ENCODE assay signal across 24 cellular contexts in genomic region chr1:222104661-222105392, GRCh38.
DNase-seq lines count a peak whose midpoint lies in the region; ATAC-seq and TF ChIP-seq lines count a peak whose summit lies in the region.
"Had no signal": no experiment of that assay in that cellular context is flagged by ENCODE, and none has a peak within 500 bp of the region (broad histone marks: within the 10 kb centered on the region; RNA-seq: fewer than 3 reads in every experiment).

No MANE protein-coding gene starts in this region.

- H3K9me3 Mint-ChIP-seq in brain: no peaks in the 10 kb centered on the region
- H3K9me3 Mint-ChIP-seq: activated naive CD4-positive, alpha-beta T cell treated with anti-CD3 and anti-CD28 coated beads, Interleukin-2, amount 10 ng/mL, durations not matched to agents 7 days and 5 days; activated T-cell treated with anti-CD3 and anti-CD28 coated beads, Interleukin-2, amount 50 U/mL, for 24 hours; CD4-positive, alpha-beta T cell; central memory CD8-positive, alpha-beta T cell; nephron; stimulated activated naive CD8-positive, alpha-beta T cell treated with anti-CD3 and anti-CD28 coated beads, Interleukin-15, amount 100 ng/mL, for 72 hours had no signal

- H3K9me2 ChIP-seq in neural cell (ENCODE audit: insufficient read depth, low read length): no peaks in the 10 kb centered on the region

- no peak for TF ChIP-seq RAD21 in neural cell (conservative IDR thresholded peaks at IDR 0.05)

- H3K9ac ChIP-seq in neural cell (ENCODE audit: low read length): no peak overlapping the region

- no peak overlapping the region for H3K27ac ChIP-seq in neural cell (ENCODE audit: low read length)
- H3K27ac ChIP-seq in caudate nucleus (ENCODE audit: low read depth, low read length): no peak overlapping the region
- H3K27ac ChIP-seq: spleen, tibial nerve had no signal

- peak overlapping the region in 3 of 5 experiments; percentile 19 to 80 (median 67) for H3K27ac Mint-ChIP-seq in brain
- H3K27ac Mint-ChIP-seq: activated naive CD4-positive, alpha-beta T cell treated with anti-CD3 and anti-CD28 coated beads, Interleukin-2, amount 10 ng/mL, durations not matched to agents 7 days and 5 days; activated T-cell treated with anti-CD3 and anti-CD28 coated beads, Interleukin-2, amount 50 U/mL, for 24 hours; CD4-positive, alpha-beta T cell had no signal

- H3K36me3 Mint-ChIP-seq in brain: no peaks in the 10 kb centered on the region
- H3K36me3 Mint-ChIP-seq: activated naive CD4-positive, alpha-beta T cell treated with anti-CD3 and anti-CD28 coated beads, Interleukin-2, amount 10 ng/mL, durations not matched to agents 7 days and 5 days had no signal

- no peak for TF ChIP-seq EP300 in neural cell (conservative IDR thresholded peaks at IDR 0.05; ENCODE audit: poor library complexity, severe bottlenecking)

- no peaks in the 10 kb centered on the region for H3F3A ChIP-seq in neural cell (ENCODE audit: insufficient read depth, low read length, poor library complexity, severe bottlenecking)

- H4K20me1 ChIP-seq in neural cell (ENCODE audit: insufficient read depth): no peaks in the 10 kb centered on the region

- peaks cover 49% of the 10 kb centered on the region for H3K4me1 Mint-ChIP-seq in brain
- H3K4me1 Mint-ChIP-seq: activated naive CD4-positive, alpha-beta T cell treated with anti-CD3 and anti-CD28 coated beads, Interleukin-2, amount 10 ng/mL, durations not matched to agents 7 days and 5 days; central memory CD8-positive, alpha-beta T cell; stimulated activated naive CD8-positive, alpha-beta T cell treated with anti-CD3 and anti-CD28 coated beads, Interleukin-15, amount 100 ng/mL, for 72 hours had no signal

- ATAC-seq in HG03432 (IDR thresholded peaks at IDR 0.05; ENCODE audit: unreplicated experiment): peak; percentile 27
- ATAC-seq: stimulated activated naive CD8-positive, alpha-beta T cell treated with anti-CD3 and anti-CD28 coated beads, Interleukin-15, amount 100 ng/mL, for 72 hours had no signal

- no peaks in the 10 kb centered on the region for H3K9me3 ChIP-seq in neural cell (ENCODE audit: low read length)
- H3K9me3 ChIP-seq: esophagus squamous epithelium, HAP-1, spleen, tibial nerve had no signal

- no peaks in the 10 kb centered on the region for H3K36me3 ChIP-seq in neural cell (ENCODE audit: insufficient read depth, low read length)
- H3K36me3 ChIP-seq: esophagus squamous epithelium, HAP-1, spleen, tibial nerve had no signal

- H3K79me2 ChIP-seq in neural cell (replicated peaks; ENCODE audit: insufficient read depth, low read length): no peaks in the 10 kb centered on the region

- no peak overlapping the region for H3K4me3 ChIP-seq in neural cell (ENCODE audit: low read length)
- H3K4me3 ChIP-seq: esophagus squamous epithelium, HAP-1, spleen, tibial nerve had no signal

- no peak overlapping the region for H3K4me2 ChIP-seq in neural cell (ENCODE audit: low read length)

- DNase-seq in ELF-1 (ENCODE audit: low read depth, low spot score): peak; percentile 33
- DNase-seq in caudate nucleus (lab: John Stamatoyannopoulos, UW): no peak
- no peak for DNase-seq in activated gamma-delta T cell (lab: John Stamatoyannopoulos, UW)
- DNase-seq in NCI-H446 (lab: John Stamatoyannopoulos, UW): no peak
- DNase-seq: activated CD4-positive, alpha-beta T cell treated with anti-CD3 and anti-CD28 coated beads for 1 hour; activated naive CD4-positive, alpha-beta T cell treated with anti-CD3 and anti-CD28 coated beads, Interleukin-2, amount 10 ng/mL, durations not matched to agents 7 days and 5 days; activated T-cell treated with anti-CD3 and anti-CD28 coated beads, Interleukin-2, amount 50 U/mL, for 24 hours; CD4-positive, alpha-beta T cell; esophagus squamous epithelium; kidney glomerular epithelial cell; NCI-H1694 treated with DMSO at 0.1 percent for 48 hours; NCI-H446 treated with DMSO at 0.1 percent for 48 hours; RPMI8226; spleen; stimulated activated CD4-positive, alpha-beta T cell treated with anti-CD3 and anti-CD28 coated beads, Interleukin-4, amount 100 ng/mL, for 4 hours; stimulated activated naive CD8-positive, alpha-beta T cell treated with anti-CD3 and anti-CD28 coated beads, Interleukin-15, amount 100 ng/mL, for 72 hours; T-helper 9 cell had no signal

- peaks cover 4% of the 10 kb centered on the region for H3K27me3 Mint-ChIP-seq in brain
- H3K27me3 Mint-ChIP-seq: activated naive CD4-positive, alpha-beta T cell treated with anti-CD3 and anti-CD28 coated beads, Interleukin-2, amount 10 ng/mL, durations not matched to agents 7 days and 5 days; stimulated activated naive CD8-positive, alpha-beta T cell treated with anti-CD3 and anti-CD28 coated beads, Interleukin-15, amount 100 ng/mL, for 72 hours had no signal

- TF ChIP-seq CTCF in brain (conservative IDR thresholded peaks at IDR 0.05) (no peak), neural cell (IDR thresholded peaks at IDR 0.05; ENCODE audit: poor library complexity, severe bottlenecking) (no peak)

- no peak overlapping the region for H3K4me3 Mint-ChIP-seq in brain
- H3K4me3 Mint-ChIP-seq: activated naive CD4-positive, alpha-beta T cell treated with anti-CD3 and anti-CD28 coated beads, Interleukin-2, amount 10 ng/mL, durations not matched to agents 7 days and 5 days; activated T-cell treated with anti-CD3 and anti-CD28 coated beads, Interleukin-2, amount 50 U/mL, for 24 hours; CD4-positive, alpha-beta T cell; central memory CD8-positive, alpha-beta T cell; nephron; stimulated activated naive CD8-positive, alpha-beta T cell treated with anti-CD3 and anti-CD28 coated beads, Interleukin-15, amount 100 ng/mL, for 72 hours had no signal

- H3K27me3 ChIP-seq in neural cell (ENCODE audit: insufficient read depth, low read depth, low read length): no peaks in the 10 kb centered on the region
- H3K27me3 ChIP-seq: esophagus squamous epithelium, tibial nerve had no signal

- peak overlapping the region; percentile 3 for H2AFZ ChIP-seq in neural cell (ENCODE audit: low read depth, low read length)

TF ChIP-seq in neural cell, 6 proteins besides CTCF, POLR2A, EP300 and RAD21:
- TF ChIP-seq REST (IDR thresholded peaks at IDR 0.05; ENCODE audit: borderline replicate concordance): no peak
- TF ChIP-seq MXI1 (conservative IDR thresholded peaks at IDR 0.05; ENCODE audit: poor library complexity, severe bottlenecking): no peak
- no peak for TF ChIP-seq POLR2AphosphoS5 (IDR thresholded peaks at IDR 0.05)
- no peak for TF ChIP-seq TAF1 (IDR thresholded peaks at IDR 0.05; ENCODE audit: low read depth)
- TF ChIP-seq SMC3 (conservative IDR thresholded peaks at IDR 0.05; ENCODE audit: poor library complexity): no peak
- no peak for TF ChIP-seq EZH2 (IDR thresholded peaks at IDR 0.05; ENCODE audit: borderline replicate concordance, insufficient read depth, low read length, poor library complexity, severe bottlenecking)
